1 cellular context compared by ENCODE assay signal in genomic region chr1:62237950-62238374, GRCh38.
TF ChIP-seq lines count a peak whose summit lies in the region.

No MANE protein-coding gene starts in this region.

TF ChIP-seq in HepG2, 621 proteins besides CTCF, POLR2A, EP300 and RAD21 (continued from another document and continues in another):
- TF ChIP-seq ZNF407 (CRISPR knock-in tag; IDR thresholded peaks at IDR 0.05; ENCODE audit: not compliant biosample characterization), result no peak
- TF ChIP-seq DRAP1 (CRISPR knock-in tag; IDR thresholded peaks at IDR 0.05), result no peak
- no peak for TF ChIP-seq ZNF782 (CRISPR knock-in tag; IDR thresholded peaks at IDR 0.05; ENCODE audit: borderline replicate concordance)
- TF ChIP-seq ELK4 (CRISPR knock-in tag; IDR thresholded peaks at IDR 0.05; ENCODE audit: borderline replicate concordance), result no peak
- TF ChIP-seq ZBTB49 (CRISPR knock-in tag; IDR thresholded peaks at IDR 0.05; ENCODE audit: borderline replicate concordance), result no peak
- no peak for TF ChIP-seq SRSF4 (IDR thresholded peaks at IDR 0.05; ENCODE audit: low read depth, low read length, poor library complexity, severe bottlenecking)
- TF ChIP-seq ZNF232 (CRISPR knock-in tag; IDR thresholded peaks at IDR 0.05; ENCODE audit: borderline replicate concordance), result 0 out of 2 replicates have a peak, but pooled peaks have one; percentile 20
- TF ChIP-seq ATF2 (CRISPR knock-in tag; IDR thresholded peaks at IDR 0.05), result peak; percentile 82
- TF ChIP-seq MXD4 (CRISPR knock-in tag; IDR thresholded peaks at IDR 0.05), result peak; percentile 58
- no peak for TF ChIP-seq ATF6 (CRISPR knock-in tag; conservative IDR thresholded peaks at IDR 0.05)
- no peak for TF ChIP-seq ZEB1 (IDR thresholded peaks at IDR 0.05; ENCODE audit: insufficient replicate concordance, low read depth)
- no peak for TF ChIP-seq MBD4 (IDR thresholded peaks at IDR 0.05; ENCODE audit: borderline replicate concordance, low read length)
- peak; percentile 73; the same call in 1 of the 2 replicates for TF ChIP-seq KLF12 (CRISPR knock-in tag; IDR thresholded peaks at IDR 0.05; ENCODE audit: borderline replicate concordance)
- no peak for TF ChIP-seq BRCA1 (CRISPR knock-in tag; IDR thresholded peaks at IDR 0.05)
- TF ChIP-seq ZKSCAN5 (CRISPR knock-in tag; IDR thresholded peaks at IDR 0.05), result no peak
- peak; percentile 96 for TF ChIP-seq RCOR2 (CRISPR knock-in tag; IDR thresholded peaks at IDR 0.05)
- peak; percentile 81 for TF ChIP-seq JUN (CRISPR knock-in tag; IDR thresholded peaks at IDR 0.05)
- no peak for TF ChIP-seq ZNF619 (CRISPR knock-in tag; IDR thresholded peaks at IDR 0.05)
- no peak for TF ChIP-seq ZNF740 (CRISPR knock-in tag; IDR thresholded peaks at IDR 0.05)
- no peak; the same call in 1 of the 2 replicates for TF ChIP-seq ZBTB34 (CRISPR knock-in tag; IDR thresholded peaks at IDR 0.05)
- no peak for TF ChIP-seq ZNF451 (CRISPR knock-in tag; IDR thresholded peaks at IDR 0.05)
- peak; percentile 92 for TF ChIP-seq HDAC1 (CRISPR knock-in tag; IDR thresholded peaks at IDR 0.05)
- no peak for TF ChIP-seq ZNF333 (CRISPR knock-in tag; IDR thresholded peaks at IDR 0.05; ENCODE audit: borderline replicate concordance)
- TF ChIP-seq RBM22 (optimal IDR thresholded peaks at IDR 0.05; ENCODE audit: low read length), result no peak
- peak; percentile 64; the same call in 1 of the 2 replicates for TF ChIP-seq SAP130 (CRISPR knock-in tag; IDR thresholded peaks at IDR 0.05; ENCODE audit: low read depth)
- peak; percentile 92 for TF ChIP-seq PHF21A (CRISPR knock-in tag; IDR thresholded peaks at IDR 0.05)
- no peak for TF ChIP-seq FOXK1 (CRISPR knock-in tag; IDR thresholded peaks at IDR 0.05; ENCODE audit: borderline replicate concordance, low read depth)
- TF ChIP-seq REPIN1 (CRISPR knock-in tag; IDR thresholded peaks at IDR 0.05; ENCODE audit: borderline replicate concordance, low read depth), result peak; percentile 51; the same call in 1 of the 2 replicates
- no peak; the same call in 1 of the 2 replicates for TF ChIP-seq MYC (CRISPR knock-in tag; IDR thresholded peaks at IDR 0.05; ENCODE audit: borderline replicate concordance)
- TF ChIP-seq ISL2 (CRISPR knock-in tag; IDR thresholded peaks at IDR 0.05), result peak; percentile 91
- peak; percentile 79 for TF ChIP-seq FOXO1 (CRISPR knock-in tag; IDR thresholded peaks at IDR 0.05)
- no peak for TF ChIP-seq ZNF496 (CRISPR knock-in tag; IDR thresholded peaks at IDR 0.05; ENCODE audit: insufficient replicate concordance)
- no peak for TF ChIP-seq ZNF674 (CRISPR knock-in tag; IDR thresholded peaks at IDR 0.05; ENCODE audit: low read depth)
- peak; percentile 89 for TF ChIP-seq RXRA (CRISPR knock-in tag; IDR thresholded peaks at IDR 0.05)
- no peak for TF ChIP-seq ZNF253 (CRISPR knock-in tag; IDR thresholded peaks at IDR 0.05; ENCODE audit: borderline replicate concordance)
- peak; percentile 65 for TF ChIP-seq FOSL2 (CRISPR knock-in tag; IDR thresholded peaks at IDR 0.05)
- TF ChIP-seq SUZ12 (IDR thresholded peaks at IDR 0.05; ENCODE audit: low read depth, low read length), result no peak
- no peak for TF ChIP-seq CHD2 (IDR thresholded peaks at IDR 0.05; ENCODE audit: low read depth, low read length)
- no peak; the same call in 1 of the 2 replicates for TF ChIP-seq ZKSCAN1 (IDR thresholded peaks at IDR 0.05; ENCODE audit: low read length)
- TF ChIP-seq ATF1 (CRISPR knock-in tag; IDR thresholded peaks at IDR 0.05), result peak; percentile 35; the same call in 1 of the 2 replicates
- no peak for TF ChIP-seq JDP2 (CRISPR knock-in tag; IDR thresholded peaks at IDR 0.05; ENCODE audit: borderline replicate concordance)
- no peak for TF ChIP-seq PAF1 (CRISPR knock-in tag; IDR thresholded peaks at IDR 0.05)
- peak; percentile 74 for TF ChIP-seq ASH2L (IDR thresholded peaks at IDR 0.05; ENCODE audit: insufficient read length, low read depth, low read length)
- TF ChIP-seq ZNF274 (CRISPR knock-in tag; IDR thresholded peaks at IDR 0.05), result no peak
- TF ChIP-seq ZNF235 (CRISPR knock-in tag; IDR thresholded peaks at IDR 0.05; ENCODE audit: borderline replicate concordance), result no peak
- TF ChIP-seq ZNF30 (CRISPR knock-in tag; IDR thresholded peaks at IDR 0.05), result no peak
- TF ChIP-seq RFX3 (CRISPR knock-in tag; IDR thresholded peaks at IDR 0.05), result no peak
- TF ChIP-seq IRF1 (CRISPR knock-in tag; IDR thresholded peaks at IDR 0.05; ENCODE audit: low read depth), result no peak
- no peak for TF ChIP-seq NONO (IDR thresholded peaks at IDR 0.05)
- peak; percentile 71 for TF ChIP-seq NONO (CRISPR knock-in tag; conservative IDR thresholded peaks at IDR 0.05)
- TF ChIP-seq PAWR (CRISPR knock-in tag; IDR thresholded peaks at IDR 0.05; ENCODE audit: borderline replicate concordance), result no peak
- peak; percentile 35; the same call in 1 of the 2 replicates for TF ChIP-seq ARNTL (CRISPR knock-in tag; IDR thresholded peaks at IDR 0.05)
- TF ChIP-seq SRSF9 (IDR thresholded peaks at IDR 0.05; ENCODE audit: borderline replicate concordance, insufficient read depth, low read depth, low read length, poor library complexity, severe bottlenecking), result no peak
